1 cellular context compared by ENCODE assay signal in the genomic region with DNA sequence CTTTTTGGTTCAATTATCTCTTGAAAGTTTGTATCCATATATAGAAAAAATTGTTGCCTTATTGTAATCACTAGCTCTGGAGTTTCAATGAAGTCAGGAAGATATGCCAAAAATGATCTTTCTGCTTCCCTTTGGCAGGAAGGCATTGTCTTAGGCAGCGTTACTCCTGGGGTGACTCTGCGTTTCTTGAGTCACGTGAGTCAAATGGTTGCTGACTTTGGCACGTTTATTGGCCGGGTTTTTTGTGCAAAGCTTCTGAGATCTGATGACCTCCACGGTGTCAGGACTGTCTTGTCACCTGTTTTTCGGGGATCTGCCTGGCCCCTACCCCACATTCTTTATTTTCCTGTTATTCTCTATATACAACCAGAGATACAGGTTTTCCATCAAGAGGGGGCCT.
A peak's percentile ranks its signal among the peaks of the same experiment; 100 is the strongest.
TF ChIP-seq lines count a peak whose summit lies in the region.

No MANE protein-coding gene starts in this region.

TF ChIP-seq in K562, 482 proteins besides CTCF, POLR2A, EP300 and RAD21 (continued from another document):
- TF ChIP-seq SMAD3 (CRISPR knock-in tag; conservative IDR thresholded peaks at IDR 0.05) (no peak), LEF1 (IDR thresholded peaks at IDR 0.05) (no peak), NCOA4 (IDR thresholded peaks at IDR 0.05; ENCODE audit: partially characterized antibody) (no peak), FUS (optimal IDR thresholded peaks at IDR 0.05; ENCODE audit: low read depth, low read length) (no peak), ESRRA (IDR thresholded peaks at IDR 0.05; ENCODE audit: borderline replicate concordance, low read depth) (no peak), USF2 (CRISPR knock-in tag; IDR thresholded peaks at IDR 0.05) (peak; percentile 43), RHOXF2B (CRISPR knock-in tag; conservative IDR thresholded peaks at IDR 0.05) (no peak), BHLHE40 (IDR thresholded peaks at IDR 0.05; ENCODE audit: low read length) (peak; percentile 68), POLR2H (tag; IDR thresholded peaks at IDR 0.05; ENCODE audit: low read depth) (no peak), ZNF143 (CRISPR knock-in tag; IDR thresholded peaks at IDR 0.05) (no peak), KLF16 (IDR thresholded peaks at IDR 0.05) (no peak), ZBTB17 (CRISPR knock-in tag; IDR thresholded peaks at IDR 0.05) (no peak), BRF1 (IDR thresholded peaks at IDR 0.05; ENCODE audit: borderline replicate concordance, extremely low read depth, insufficient read length) (no peak), SRSF3 (IDR thresholded peaks at IDR 0.05; ENCODE audit: insufficient read depth, low read length) (no peak), ZNF444 (CRISPR knock-in tag; IDR thresholded peaks at IDR 0.05) (no peak), HEY1 (CRISPR knock-in tag; IDR thresholded peaks at IDR 0.05; ENCODE audit: borderline replicate concordance) (no peak), MYC (IDR thresholded peaks at IDR 0.05; ENCODE audit: low read depth, low read length) (no peak), MYC (CRISPR knock-in tag; IDR thresholded peaks at IDR 0.05; ENCODE audit: borderline replicate concordance, low read depth) (no peak), NFE2 (IDR thresholded peaks at IDR 0.05; ENCODE audit: low read depth) (0 out of 2 replicates have a peak, but pooled peaks have one; percentile 47), KAT8 (IDR thresholded peaks at IDR 0.05; ENCODE audit: low read depth) (no peak), ZC3H11A (IDR thresholded peaks at IDR 0.05; ENCODE audit: low read depth, low read length) (no peak), SAP30 (IDR thresholded peaks at IDR 0.05; ENCODE audit: borderline replicate concordance, insufficient read depth, low read depth, low read length, poor library complexity, severe bottlenecking) (no peak), JUN (IDR thresholded peaks at IDR 0.05; ENCODE audit: borderline replicate concordance, low read depth, low read length) (no peak), JUN (CRISPR knock-in tag; IDR thresholded peaks at IDR 0.05; ENCODE audit: borderline replicate concordance) (no peak), GTF2B (IDR thresholded peaks at IDR 0.05; ENCODE audit: extremely low read depth, insufficient read length) (no peak), ZNF165 (CRISPR knock-in tag; IDR thresholded peaks at IDR 0.05; ENCODE audit: borderline replicate concordance) (no peak), MAFG (tag; conservative IDR thresholded peaks at IDR 0.05) (0 out of 2 replicates have a peak, but pooled peaks have one; percentile 14), TRIM25 (IDR thresholded peaks at IDR 0.05; ENCODE audit: borderline replicate concordance) (no peak), LARP7 (IDR thresholded peaks at IDR 0.05) (no peak), PCBP2 (IDR thresholded peaks at IDR 0.05; ENCODE audit: low read depth, low read length, poor library complexity, severe bottlenecking) (no peak), HNRNPL (IDR thresholded peaks at IDR 0.05; ENCODE audit: low read depth, low read length) (no peak), BRCA1 (IDR thresholded peaks at IDR 0.05) (no peak), BRCA1 (CRISPR knock-in tag; IDR thresholded peaks at IDR 0.05) (no peak)
- TF ChIP-seq, protein P1, sequence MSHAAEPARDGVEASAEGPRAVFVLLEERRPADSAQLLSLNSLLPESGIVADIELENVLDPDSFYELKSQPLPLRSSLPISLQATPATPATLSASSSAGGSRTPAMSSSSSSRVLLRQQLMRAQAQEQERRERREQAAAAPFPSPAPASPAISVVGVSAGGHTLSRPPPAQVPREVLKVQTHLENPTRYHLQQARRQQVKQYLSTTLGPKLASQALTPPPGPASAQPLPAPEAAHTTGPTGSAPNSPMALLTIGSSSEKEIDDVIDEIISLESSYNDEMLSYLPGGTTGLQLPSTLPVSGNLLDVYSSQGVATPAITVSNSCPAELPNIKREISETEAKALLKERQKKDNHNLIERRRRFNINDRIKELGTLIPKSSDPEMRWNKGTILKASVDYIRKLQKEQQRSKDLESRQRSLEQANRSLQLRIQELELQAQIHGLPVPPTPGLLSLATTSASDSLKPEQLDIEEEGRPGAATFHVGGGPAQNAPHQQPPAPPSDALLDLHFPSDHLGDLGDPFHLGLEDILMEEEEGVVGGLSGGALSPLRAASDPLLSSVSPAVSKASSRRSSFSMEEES (CRISPR knock-in tag; IDR thresholded peaks at IDR 0.05), result peak; percentile 85
